ENCODE assay signal across 19 cellular contexts in genomic region chr5:51621156-51621555, GRCh38.
"Had no signal": no experiment of that assay in that cellular context is flagged by ENCODE, and none has a peak within 500 bp of the region (broad histone marks: within the 10 kb centered on the region; RNA-seq: fewer than 3 reads in every experiment).

No MANE protein-coding gene starts in this region.

- H3K4me3 ChIP-seq: coronary artery, esophagus muscularis mucosa, heart right ventricle, mucosa of descending colon, psoas muscle, right lobe of liver, thyroid gland had no signal

- H3K9me3 ChIP-seq: esophagus muscularis mucosa, mucosa of descending colon, psoas muscle, right lobe of liver, thyroid gland had no signal

- H3K36me3 ChIP-seq: esophagus muscularis mucosa, heart right ventricle, right lobe of liver, thyroid gland had no signal

- ATAC-seq: activated CD4-positive, CD25-positive, alpha-beta regulatory T cell treated with anti-CD3 and anti-CD28 coated beads, Interleukin-2, amount 50 U/mL, for 24 hours; activated T-cell treated with anti-CD3 and anti-CD28 coated beads, Interleukin-2, amount 50 U/mL, for 72 hours; heart right ventricle; left ventricle myocardium superior; mucosa of descending colon; psoas muscle; right lobe of liver; stimulated activated memory B cell treated with anti-CD40 and anti-IgM and Interleukin-4, amounts not matched to agents 10 μg/mL and 1 μg/mL and 100 μg/mL, for 72 hours had no signal

- H3K4me1 ChIP-seq: esophagus muscularis mucosa, heart right ventricle, psoas muscle, right lobe of liver, thyroid gland had no signal

- H3K27ac ChIP-seq: coronary artery, esophagus muscularis mucosa, heart right ventricle, psoas muscle, right lobe of liver, thyroid gland had no signal

- H3K27me3 ChIP-seq: esophagus muscularis mucosa, heart right ventricle, right lobe of liver, thyroid gland had no signal

- DNase-seq: activated CD4-positive, alpha-beta T cell treated with anti-CD3 and anti-CD28 coated beads, Interleukin-2, amount 50 U/mL, for 1 hour; activated effector memory CD4-positive, alpha-beta T cell treated with anti-CD3 and anti-CD28 coated beads, Interleukin-2, amount 50 U/mL, for 16 hours; activated naive CD4-positive, alpha-beta T cell treated with anti-CD3 and anti-CD28 coated beads, Interleukin-2, amount 50 U/mL, for 16 hours; activated T-cell treated with anti-CD3 and anti-CD28 coated beads, Interleukin-2, amount 50 U/mL, for 72 hours; aorta; effector CD8-positive, alpha-beta T cell; heart right ventricle; immature natural killer cell; left ventricle myocardium superior; mucosa of descending colon; naive B cell; psoas muscle; right lobe of liver; stimulated activated CD4-positive, alpha-beta T cell treated with anti-CD3 and anti-CD28 coated beads, Interleukin-4, amount 100 ng/mL, for 4 hours; thyroid gland had no signal
